1 cellular context compared by ENCODE assay signal in the genomic region with DNA sequence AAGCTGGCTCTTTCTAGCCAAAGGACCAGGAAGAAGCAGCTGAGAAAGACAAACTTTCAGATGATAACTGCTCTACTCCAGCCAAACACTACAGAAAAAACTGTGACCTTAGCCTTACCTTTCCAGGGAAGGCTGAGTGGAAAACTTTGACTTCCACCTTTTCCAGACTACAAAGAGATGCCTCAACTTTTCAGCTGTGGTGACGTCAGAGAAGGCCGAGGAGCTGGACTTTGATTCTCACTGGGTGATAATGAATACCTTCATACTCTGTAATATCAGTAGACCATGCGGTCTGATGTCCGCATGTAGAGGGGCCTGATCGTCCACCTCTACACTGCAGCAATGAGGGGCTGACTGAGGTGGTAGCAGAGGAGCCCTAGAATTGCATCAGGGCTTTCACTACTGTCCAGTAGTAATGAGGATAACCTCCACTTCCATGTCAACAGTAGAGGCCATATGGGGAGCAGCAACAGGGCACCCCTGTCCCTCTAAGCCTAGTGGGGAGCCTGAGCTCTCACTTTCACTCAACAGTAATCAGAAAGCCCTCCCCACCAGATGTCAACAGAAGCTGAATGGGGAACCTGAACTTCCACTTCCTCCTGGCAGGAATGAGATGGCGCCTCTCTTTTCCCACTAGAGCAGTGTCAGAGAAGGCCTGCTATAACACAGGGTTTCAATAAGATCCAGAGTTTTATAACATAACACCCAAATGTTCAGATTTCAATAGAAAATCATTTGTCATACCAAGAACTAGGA.
TF ChIP-seq lines count a peak whose summit lies in the region.

No MANE protein-coding gene starts in this region.

TF ChIP-seq in IMR-90, 13 proteins besides CTCF, POLR2A, EP300 and RAD21:
- TF ChIP-seq ELK1 (IDR thresholded peaks at IDR 0.05; ENCODE audit: borderline replicate concordance, low read depth, low read length) (no peak), FOS (IDR thresholded peaks at IDR 0.05; ENCODE audit: low read depth, low read length) (no peak), MAZ (IDR thresholded peaks at IDR 0.05; ENCODE audit: borderline replicate concordance, low read depth, low read length) (no peak), MAFK (IDR thresholded peaks at IDR 0.05; ENCODE audit: low read depth, low read length) (no peak), CHD1 (IDR thresholded peaks at IDR 0.05; ENCODE audit: low read depth, low read length) (no peak), BHLHE40 (IDR thresholded peaks at IDR 0.05; ENCODE audit: low read depth, low read length) (no peak), NFE2L2 (IDR thresholded peaks at IDR 0.05; ENCODE audit: low read depth, low read length) (no peak), MXI1 (IDR thresholded peaks at IDR 0.05; ENCODE audit: borderline replicate concordance, low read depth, low read length) (no peak), RFX5 (IDR thresholded peaks at IDR 0.05; ENCODE audit: low read depth, low read length) (no peak), USF2 (IDR thresholded peaks at IDR 0.05; ENCODE audit: low read depth, low read length) (no peak), RCOR1 (IDR thresholded peaks at IDR 0.05; ENCODE audit: insufficient replicate concordance, low read length) (no peak)
